ENCODE assay signal across 9 cellular contexts in genomic region chr5:142215915-142216681, GRCh38.
DNase-seq lines count a peak whose midpoint lies in the region; ATAC-seq, FAIRE-seq and TF ChIP-seq lines count a peak whose summit lies in the region.
"Had no signal": no experiment of that assay in that cellular context is flagged by ENCODE, and none has a peak within 500 bp of the region (broad histone marks: within the 10 kb centered on the region; RNA-seq: fewer than 3 reads in every experiment).

No MANE protein-coding gene starts in this region.

- ATAC-seq in effector memory CD8-positive, alpha-beta T cell (replicated peaks) = no peak

- FAIRE-seq in endothelial cell of umbilical vein (lab: Jason Lieb, UNC) = peak; percentile 95

- H3K4me3 Mint-ChIP-seq in effector memory CD8-positive, alpha-beta T cell = no peak overlapping the region

- H3K4me2 ChIP-seq in endothelial cell of umbilical vein (ENCODE audit: insufficient read depth, low read length) = peak overlapping the region; percentile 27

- no peaks in the 10 kb centered on the region for H3K36me3 Mint-ChIP-seq in effector memory CD8-positive, alpha-beta T cell (ENCODE audit: insufficient read depth)

- POLR2A ChIA-PET in AG04450 (lab: Yijun Ruan, JAX) (interaction anchor here (0.5 to 1.5 kb wide), 7 partner anchors 13 to 232 kb away, joined by 3 to 8 read pairs (median 3); partner anchors contain the start of gene SPRY4), endothelial cell of umbilical vein (lab: Charles Lee) (interaction anchor here (0.8 kb wide), 1 partner anchor 30 kb away, joined by 3 read pairs; no protein-coding TSS in a partner anchor)

- dilution Hi-C loops in endothelial cell of umbilical vein (cut with MboI; ENCODE audit: extremely low pct_ligation_motif_present, low sequenced_read_pairs) = no loop called here

- no peaks in the 10 kb centered on the region for H3K79me2 ChIP-seq in endothelial cell of umbilical vein (ENCODE audit: control insufficient read depth, insufficient read depth, low read length)

- BruUV-seq in endothelial cell of umbilical vein (replicated peaks; lab: Mats Ljungman, UMichigan) = TSS peak; percentile 80

- TF ChIP-seq POLR2A in NB4 (IDR thresholded peaks at IDR 0.05; ENCODE audit: extremely low read depth, insufficient read length) (no peak), endothelial cell of umbilical vein (IDR thresholded peaks at IDR 0.05; ENCODE audit: low read depth, low read length) (no peak)

- H3K9me3 Mint-ChIP-seq in effector memory CD8-positive, alpha-beta T cell = no peaks in the 10 kb centered on the region

- H3K36me3 ChIP-seq in endothelial cell of umbilical vein (ENCODE audit: control insufficient read depth in 2 of 2, extremely low read depth in 1 of 2, insufficient read depth in 2 of 2, low read length in 2 of 2) (no peaks in the 10 kb centered on the region), muscle layer of colon (ENCODE audit: insufficient read depth, low read length) (no peaks in the 10 kb centered on the region)

- H3K27ac ChIP-seq in AG04450 (ENCODE audit: low read depth, low read length) (peak overlapping the region; percentile 78), endothelial cell of umbilical vein (ENCODE audit: insufficient read depth, low read depth, low read length) (peak overlapping the region; percentile 64), muscle layer of colon (ENCODE audit: low read depth, low read length) (peak overlapping the region; percentile 21), dorsolateral prefrontal cortex (peak overlapping the region in 4 of 59 donors; percentile 1 to 26 (median 16))

- H4K20me1 ChIP-seq in endothelial cell of umbilical vein (replicated peaks; ENCODE audit: control insufficient read depth, extremely low read depth, insufficient read depth, low read length) = no peaks in the 10 kb centered on the region

- no peak overlapping the region for H2AFZ ChIP-seq in endothelial cell of umbilical vein (ENCODE audit: low read depth, low read length)

- no peaks in the 10 kb centered on the region for H3K9me1 ChIP-seq in endothelial cell of umbilical vein (replicated peaks; ENCODE audit: control insufficient read depth, extremely low read depth, insufficient read depth, low read length)

- no peak overlapping the region for H3K27ac Mint-ChIP-seq in effector memory CD8-positive, alpha-beta T cell

- TF ChIP-seq CTCF in AG04450 (IDR thresholded peaks at IDR 0.05; ENCODE audit: low read depth, low read length) (no peak), NB4 (IDR thresholded peaks at IDR 0.05; ENCODE audit: low read depth, low read length) (no peak), endothelial cell of umbilical vein (IDR thresholded peaks at IDR 0.05; ENCODE audit: extremely low read depth in 1 of 2, insufficient read depth in 1 of 2, low read depth in 1 of 2, low read length in 2 of 2) (no peak), dorsolateral prefrontal cortex (IDR thresholded peaks at IDR 0.05 in 54 of 56, conservative IDR thresholded peaks at IDR 0.05 in 2 of 56; ENCODE audit: low read depth in 1 of 56, partially characterized antibody in 56 of 56) (no peak)

- H3K27me3 Mint-ChIP-seq in effector memory CD8-positive, alpha-beta T cell = peaks cover 7 to 28% of the 10 kb centered on the region in 2 donors

- DNase-seq in AG04450 (ENCODE audit: low read depth, low spot score) (peak; percentile 93), NB4 (ENCODE audit: low read depth) (peak; percentile 12), endothelial cell of umbilical vein (ENCODE audit: low read depth, low spot score) (peak; percentile 50), dorsolateral prefrontal cortex (no peak), NCI-H1417 (lab: John Stamatoyannopoulos, UW) (no peak)
- no peak for DNase-seq in activated CD8-positive, alpha-beta memory T cell treated with anti-CD3 and anti-CD28 coated beads, Interleukin-2, amount 50 U/mL, for 48 hours
- DNase-seq in effector memory CD8-positive, alpha-beta T cell = no peak
- DNase-seq: DND-41 had no signal

- peak overlapping the region; percentile 24 for H3K9ac ChIP-seq in endothelial cell of umbilical vein (replicated peaks; ENCODE audit: extremely low read depth, insufficient read depth, low read length)
- no peak overlapping the region for H3K9ac ChIP-seq in muscle layer of colon (ENCODE audit: low read length)

- H3K4me3 ChIP-seq in AG04450 (ENCODE audit: low read depth, low read length) = peak overlapping the region; percentile 25; the same call in 1 of the 2 replicates
- no peak overlapping the region for H3K4me3 ChIP-seq in NB4 (ENCODE audit: low read depth, low read length)
- H3K4me3 ChIP-seq in endothelial cell of umbilical vein (replicated peaks in 1 of 3; ENCODE audit: insufficient read depth in 1 of 3, low read depth in 1 of 3, low read length in 3 of 3) = no peak overlapping the region
- H3K4me3 ChIP-seq in muscle layer of colon (ENCODE audit: low read depth in 1 of 2, low read length in 2 of 2) = peak overlapping the region in 1 of 2 donors; percentile 47
- H3K4me3 ChIP-seq in dorsolateral prefrontal cortex = peak overlapping the region in 3 of 59 donors; percentile 0 to 36 (median 6)

- intact Hi-C loops in endothelial cell of umbilical vein (cut with micrococcal nuclease) = loop anchor here (1.0 kb wide), 1 partner anchor 15 kb away; no protein-coding TSS in a partner anchor
- intact Hi-C loops in dorsolateral prefrontal cortex (cut with DNase I) = no loop called here

- H3K9me3 ChIP-seq in AG04450 (ENCODE audit: control insufficient read depth, insufficient read depth, low read length) (no peaks in the 10 kb centered on the region), endothelial cell of umbilical vein (replicated peaks; ENCODE audit: control insufficient read depth, insufficient read depth, low read length) (no peaks in the 10 kb centered on the region), muscle layer of colon (ENCODE audit: low read length) (no peaks in the 10 kb centered on the region)

- peaks cover 4 to 5% of the 10 kb centered on the region in 2 donors for H3K4me1 Mint-ChIP-seq in effector memory CD8-positive, alpha-beta T cell (ENCODE audit: low read depth in 2 of 2)

- CTCF ChIA-PET in AG04450 (lab: Charles Lee) (interaction anchor here (0.7 kb wide), 1 partner anchor 332 kb away, joined by 3 read pairs; no protein-coding TSS in a partner anchor), endothelial cell of umbilical vein (lab: Charles Lee) (interaction anchor here (0.6 to 0.9 kb wide), 7 partner anchors 9 to 336 kb away, joined by 3 to 5 read pairs (median 3); no protein-coding TSS in a partner anchor)

- H3K27me3 ChIP-seq in AG04450 (ENCODE audit: control insufficient read depth, insufficient read depth, low read length) (peaks cover 4% of the 10 kb centered on the region), endothelial cell of umbilical vein (ENCODE audit: control insufficient read depth in 2 of 2, insufficient read depth in 2 of 2, low read length in 2 of 2) (no peaks in the 10 kb centered on the region), muscle layer of colon (ENCODE audit: control insufficient read depth in 1 of 2, insufficient read depth in 2 of 2, low read length in 2 of 2) (no peaks in the 10 kb centered on the region), dorsolateral prefrontal cortex (peaks cover 0 to 7% (median 0%) of the 10 kb centered on the region in 45 donors)

- H3K4me1 ChIP-seq in endothelial cell of umbilical vein (ENCODE audit: control insufficient read depth, extremely low read depth, insufficient read depth, low read length) (peaks cover 12% of the 10 kb centered on the region), muscle layer of colon (ENCODE audit: insufficient read depth, low read length) (peaks cover 16% of the 10 kb centered on the region)

TF ChIP-seq in endothelial cell of umbilical vein, 7 proteins besides CTCF, POLR2A, EP300 and RAD21:
- TF ChIP-seq POLR2AphosphoS5 (IDR thresholded peaks at IDR 0.05; ENCODE audit: insufficient read depth, low read depth, low read length) (peak; percentile 67), FOS (IDR thresholded peaks at IDR 0.05; ENCODE audit: borderline replicate concordance, insufficient read depth, low read length) (peak; percentile 65), EZH2 (IDR thresholded peaks at IDR 0.05; ENCODE audit: borderline replicate concordance, low read depth, low read length, severe bottlenecking) (no peak), JUN (IDR thresholded peaks at IDR 0.05; ENCODE audit: borderline replicate concordance, insufficient read depth, insufficient read length, low read depth) (peak; percentile 31)

Comparison
In these comparisons a context has a peak if more than half of its experiments do, and no peak if none do; other contexts are left out.
1. DNase-seq: peak in AG04450 (single experiment), NB4 (single experiment) and endothelial cell of umbilical vein (single experiment); none in activated CD8-positive, alpha-beta memory T cell treated with anti-CD3 and anti-CD28 coated beads, Interleukin-2, amount 50 U/mL, for 48 hours (single experiment), effector memory CD8-positive, alpha-beta T cell (0 of 3), dorsolateral prefrontal cortex (0 of 10) and NCI-H1417 (0 of 3).